ENCODE assay signal across 21 cellular contexts in the genomic region with DNA sequence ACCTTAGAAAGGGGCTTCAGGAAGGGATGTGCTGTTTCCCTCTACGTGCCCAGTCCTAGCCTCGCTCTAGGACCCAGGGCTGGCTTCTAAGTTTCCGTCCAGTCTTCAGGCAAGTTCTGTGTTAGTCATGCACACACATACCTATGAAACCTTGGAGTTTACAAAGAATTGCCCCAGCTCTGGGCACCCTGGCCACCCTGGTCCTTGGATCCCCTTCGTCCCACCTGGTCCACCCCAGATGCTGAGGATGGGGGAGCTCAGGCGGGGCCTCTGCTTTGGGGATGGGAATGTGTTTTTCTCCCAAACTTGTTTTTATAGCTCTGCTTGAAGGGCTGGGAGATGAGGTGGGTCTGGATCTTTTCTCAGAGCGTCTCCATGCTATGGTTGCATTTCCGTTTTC. TPM values are rescaled to one million over a fixed set of nuclear protein-coding genes. Genes with fewer than 3 reads are reported as not detected.
DNase-seq lines count a peak whose midpoint lies in the region; ATAC-seq and TF ChIP-seq lines count a peak whose summit lies in the region.
"Had no signal": no experiment of that assay in that cellular context is flagged by ENCODE, and none has a peak within 500 bp of the region (broad histone marks: within the 10 kb centered on the region; RNA-seq: fewer than 3 reads in every experiment).

No MANE protein-coding gene starts in this region.

- no peak for TF ChIP-seq POLR2A in thyroid gland (IDR thresholded peaks at IDR 0.05)

- POLR2A ChIA-PET in WTC11 (lab: Charles Lee) = interaction anchor here (0.5 to 2.0 kb wide), 2 partner anchors 15 to 18 kb away, joined by 5 to 10 read pairs; a partner anchor contains a TSS
- POLR2A ChIA-PET in naive thymus-derived CD8-positive, alpha-beta T cell (lab: Charles Lee) = interaction anchor here (0.8 to 2.2 kb wide), 2 partner anchors 19 to 30 kb away, joined by 5 to 7 read pairs; a partner anchor contains a TSS

- H3K36me3 Mint-ChIP-seq in CD14-positive monocyte (peaks cover 61 to 73% of the 10 kb centered on the region in 2 donors), WTC11 (no peaks in the 10 kb centered on the region)
- peaks cover 0 to 11% (median 0%) of the 10 kb centered on the region in 3 donors for H3K36me3 Mint-ChIP-seq in naive thymus-derived CD8-positive, alpha-beta T cell

- no peak overlapping the region for H2BK120ac ChIP-seq in mesendoderm (ENCODE audit: low read depth, low read length)

- H3K9me3 Mint-ChIP-seq in CD14-positive monocyte = peaks cover 0 to 3% (median 0%) of the 10 kb centered on the region in 7 donors
- no peaks in the 10 kb centered on the region for H3K9me3 Mint-ChIP-seq in WTC11
- no peaks in the 10 kb centered on the region for H3K9me3 Mint-ChIP-seq in naive thymus-derived CD8-positive, alpha-beta T cell
- H3K9me3 Mint-ChIP-seq: activated naive CD8-positive, alpha-beta T cell treated with anti-CD3 and anti-CD28 coated beads, Interleukin-2, amount 10 ng/mL, durations not matched to agents 7 days and 5 days; nephron progenitor cell; stimulated activated effector memory CD8-positive, alpha-beta T cell treated with anti-CD3 and anti-CD28 coated beads, Interleukin-12 subunit alpha, Interleukin-12 subunit beta, amount 100 ng/mL, for 72 hours; T-helper 2 cell treated with Interferon-gamma antibody and Interleukin-4, amounts not matched to agents 5 μg/mL and 100 μg/mL, for 36 hours had no signal

- TF ChIP-seq CTCF in CD14-positive monocyte (IDR thresholded peaks at IDR 0.05) = no peak
- TF ChIP-seq CTCF in WTC11 (IDR thresholded peaks at IDR 0.05) = no peak
- no peak for TF ChIP-seq CTCF in thyroid gland (IDR thresholded peaks at IDR 0.05)

- WGBS in mesendoderm (ENCODE audit: extremely low coverage, insufficient coverage, low lambda C conversion rate) = no CpG with 5 or more reads among the region's 7 CpGs
- WGBS in thyroid gland, 2 donors = 97% methylated on average over 7 of the region's 7 CpGs

- intact Hi-C loops in CD14-positive monocyte (cut with micrococcal nuclease) (no loop called here), thyroid gland (cut with DNase I) (no loop called here), posterior vena cava (cut with DNase I) (no loop called here)

- no peak overlapping the region for H4K5ac ChIP-seq in mesendoderm (ENCODE audit: low read length)

- H3K27ac ChIP-seq in mesendoderm (ENCODE audit: low read depth, low read length) (no peak overlapping the region), stomach smooth muscle (ENCODE audit: low read length) (peak overlapping the region; percentile 100), thyroid gland (no peak overlapping the region)

- H2BK15ac ChIP-seq in mesendoderm (replicated peaks; ENCODE audit: low read depth) = no peak overlapping the region

- no peak overlapping the region for H3K9ac ChIP-seq in mesendoderm (ENCODE audit: low read length)
- H3K9ac ChIP-seq in stomach smooth muscle (ENCODE audit: low read length in 2 of 2) = no peak overlapping the region

- peaks cover 2% of the 10 kb centered on the region for H3K79me1 ChIP-seq in mesendoderm (ENCODE audit: low read length)

- H3K27me3 ChIP-seq in mesendoderm (ENCODE audit: insufficient read depth, low read length, poor library complexity) (no peaks in the 10 kb centered on the region), stomach smooth muscle (ENCODE audit: control insufficient read depth in 1 of 2, insufficient read depth in 2 of 2, low read length in 2 of 2) (no peaks in the 10 kb centered on the region), thyroid gland (no peaks in the 10 kb centered on the region)
- H3K27me3 ChIP-seq: testis had no signal

- H3K4me2 ChIP-seq in mesendoderm (ENCODE audit: low read length) = no peak overlapping the region

- no peak overlapping the region for H3K23ac ChIP-seq in mesendoderm (ENCODE audit: low read length)

- H3K4me3 ChIP-seq in mesendoderm (ENCODE audit: low read length) (no peak overlapping the region), stomach smooth muscle (ENCODE audit: low read length in 2 of 2) (peak overlapping the region in 1 of 2 donors; percentile 96), thyroid gland (replicated peaks in 1 of 3) (no peak overlapping the region)
- H3K4me3 ChIP-seq: testis had no signal

- H3K4me1 ChIP-seq in mesendoderm (ENCODE audit: control insufficient read depth, low read depth, low read length) (peaks cover 14% of the 10 kb centered on the region), stomach smooth muscle (ENCODE audit: control insufficient read depth, insufficient read depth, low read length) (peaks cover 38% of the 10 kb centered on the region), thyroid gland (peaks cover 17 to 36% of the 10 kb centered on the region in 2 donors)

- no peaks in the 10 kb centered on the region for H3K9me3 ChIP-seq in stomach smooth muscle (ENCODE audit: control insufficient read depth in 2 of 2, low read length in 2 of 2)
- no peaks in the 10 kb centered on the region for H3K9me3 ChIP-seq in thyroid gland
- H3K9me3 ChIP-seq: testis had no signal

- H3K27ac Mint-ChIP-seq in CD14-positive monocyte (peak overlapping the region in 1 of 7 donors; percentile 33), WTC11 (peak overlapping the region; percentile 86; the same call in 1 of the 2 replicates)
- H3K27ac Mint-ChIP-seq in naive thymus-derived CD8-positive, alpha-beta T cell = peak overlapping the region in 5 of 10 donors; percentile 12 to 88 (median 35)
- H3K27ac Mint-ChIP-seq: T-helper 2 cell treated with Interferon-gamma antibody and Interleukin-4, amounts not matched to agents 5 μg/mL and 100 μg/mL, for 36 hours had no signal

- ATAC-seq in WTC11 = no peak
- ATAC-seq in naive thymus-derived CD8-positive, alpha-beta T cell = no peak
- ATAC-seq: stimulated activated effector memory CD8-positive, alpha-beta T cell treated with anti-CD3 and anti-CD28 coated beads, Interleukin-12 subunit alpha, Interleukin-12 subunit beta, amount 100 ng/mL, for 72 hours had no signal

- no peak overlapping the region for H3K4me3 Mint-ChIP-seq in CD14-positive monocyte
- no peak overlapping the region for H3K4me3 Mint-ChIP-seq in WTC11
- no peak overlapping the region for H3K4me3 Mint-ChIP-seq in naive thymus-derived CD8-positive, alpha-beta T cell
- H3K4me3 Mint-ChIP-seq: activated naive CD8-positive, alpha-beta T cell treated with anti-CD3 and anti-CD28 coated beads, Interleukin-2, amount 10 ng/mL, durations not matched to agents 7 days and 5 days; nephron progenitor cell; stimulated activated effector memory CD8-positive, alpha-beta T cell treated with anti-CD3 and anti-CD28 coated beads, Interleukin-12 subunit alpha, Interleukin-12 subunit beta, amount 100 ng/mL, for 72 hours; T-helper 2 cell treated with Interferon-gamma antibody and Interleukin-4, amounts not matched to agents 5 μg/mL and 100 μg/mL, for 36 hours had no signal

- peak overlapping the region; percentile 5 for H3K56ac ChIP-seq in mesendoderm (ENCODE audit: low read length)

- H3K27me3 Mint-ChIP-seq in CD14-positive monocyte (ENCODE audit: low read depth in 3 of 3) = peaks cover 3 to 7% (median 6%) of the 10 kb centered on the region in 3 donors
- H3K27me3 Mint-ChIP-seq in WTC11 (ENCODE audit: low read depth) = no peaks in the 10 kb centered on the region; the same call in 1 of the 2 replicates
- no peaks in the 10 kb centered on the region for H3K27me3 Mint-ChIP-seq in naive thymus-derived CD8-positive, alpha-beta T cell
- H3K27me3 Mint-ChIP-seq: activated naive CD8-positive, alpha-beta T cell treated with anti-CD3 and anti-CD28 coated beads, Interleukin-2, amount 10 ng/mL, durations not matched to agents 7 days and 5 days had no signal

- H3K79me2 ChIP-seq in mesendoderm (ENCODE audit: control insufficient read depth, insufficient read depth, low read length) = peaks cover 29% of the 10 kb centered on the region

- no peak overlapping the region for H4K8ac ChIP-seq in mesendoderm (ENCODE audit: low read depth, low read length)

- H2AK5ac ChIP-seq in mesendoderm (ENCODE audit: low read length) = no peak overlapping the region

- CTCF ChIA-PET in WTC11 (lab: Charles Lee) = interaction anchor here (0.7 to 5.9 kb wide), 10 partner anchors 12 to 454 kb away, joined by 3 to 48 read pairs (median 4); a partner anchor contains a TSS

- no peak overlapping the region for H2BK5ac ChIP-seq in mesendoderm (ENCODE audit: low read length)

- H3K4me1 Mint-ChIP-seq in CD14-positive monocyte (peaks cover 37% of the 10 kb centered on the region), WTC11 (peaks cover 36% of the 10 kb centered on the region)
- peaks cover 0 to 12% (median 8%) of the 10 kb centered on the region in 4 donors for H3K4me1 Mint-ChIP-seq in naive thymus-derived CD8-positive, alpha-beta T cell
- H3K4me1 Mint-ChIP-seq: stimulated activated effector memory CD8-positive, alpha-beta T cell treated with anti-CD3 and anti-CD28 coated beads, Interleukin-12 subunit alpha, Interleukin-12 subunit beta, amount 100 ng/mL, for 72 hours had no signal

- DNase-seq in CD14-positive monocyte (ENCODE audit: low spot score) = peak; percentile 20
- DNase-seq in WTC11 (ENCODE audit: low spot score) = no peak
- no peak for DNase-seq in mesendoderm
- no peak for DNase-seq in thyroid gland
- DNase-seq in naive thymus-derived CD8-positive, alpha-beta T cell = no peak
- no peak for DNase-seq in posterior vena cava (ENCODE audit: low spot score)
- no peak for DNase-seq in HCEC 1CT
- DNase-seq: ACHN; activated CD4-positive, alpha-beta T cell treated with anti-CD3 and anti-CD28 coated beads, Interleukin-2, amount 50 U/mL, for 48 hours; activated CD8-positive, alpha-beta memory T cell treated with anti-CD3 and anti-CD28 coated beads, Interleukin-2, amount 50 U/mL, for 48 hours; activated effector memory CD4-positive, alpha-beta T cell treated with Interleukin-2 at 50 U/mL for 16 hours; activated naive CD8-positive, alpha-beta T cell treated with anti-CD3 and anti-CD28 coated beads, Interleukin-2, amount 10 ng/mL, durations not matched to agents 7 days and 5 days; NCI-H1417 treated with DMSO at 0.1 percent for 48 hours; NCI-H2107; nephron progenitor cell; NK-92 treated with Interleukin-12 subunit alpha and Interleukin-12 subunit beta, amount 100 ng/mL, for 24 hours; stimulated activated CD4-positive, alpha-beta T cell treated with anti-CD3 and anti-CD28 coated beads, Interleukin-2, amount 100 ng/mL, for 24 hours; testis had no signal

- no peak overlapping the region for H3K18ac ChIP-seq in mesendoderm (ENCODE audit: low read length)

- H3K36me3 ChIP-seq in mesendoderm (ENCODE audit: control insufficient read depth, insufficient read depth, low read length) (peaks cover 2% of the 10 kb centered on the region), stomach smooth muscle (ENCODE audit: control insufficient read depth in 2 of 2, insufficient read depth in 2 of 2, low read length in 2 of 2) (peaks cover 36 to 41% of the 10 kb centered on the region in 2 donors), thyroid gland (peaks cover 10 to 20% of the 10 kb centered on the region in 2 donors)

- no peak overlapping the region for H3K4ac ChIP-seq in mesendoderm (ENCODE audit: low read depth, low read length)

RNA-seq across cellular contexts. Expression of a gene that starts 2.2 kb away (rescaled TPM):
- 1 to 10 TPM; 3.6 to 4.0 TPM for polyA plus RNA-seq in CD14-positive monocyte
- total RNA-seq in WTC11 (2021) (51.1 to 71.5 TPM (median 53.9 TPM) in 3 replicates), thyroid gland (100 to 1,000 TPM; 155 to 407 (median 229) TPM), posterior vena cava (1,000 to 10,000 TPM; 5,409 to 9,264 TPM)
- 928 TPM for polyA plus RNA-seq in mesendoderm (2013, experiment 1 of 2)
- polyA plus RNA-seq in mesendoderm (2013, experiment 2 of 2) = 989 TPM
- total RNA-seq in naive thymus-derived CD8-positive, alpha-beta T cell = 10 to 100 TPM; 12.1 to 14.4 TPM
- under 1 TPM; 0.13 to 0.51 (median 0.21) TPM for polyA plus RNA-seq in naive thymus-derived CD8-positive, alpha-beta T cell

RNA-seq across cellular contexts. Expression of a gene that starts 18.5 kb away (rescaled TPM):
- 10 to 100 TPM; 21.8 to 41.8 TPM for polyA plus RNA-seq in CD14-positive monocyte
- total RNA-seq in WTC11 (2021) = 20.7 to 27.6 TPM (median 20.9 TPM) in 3 replicates
- polyA plus RNA-seq in mesendoderm (2013, experiment 1 of 2) = 9.6 TPM
- polyA plus RNA-seq in mesendoderm (2013, experiment 2 of 2) = 8.7 TPM
- 10 to 100 TPM; 31.8 to 54.5 (median 42.3) TPM for total RNA-seq in thyroid gland
- 10 to 100 TPM; 48.0 to 63.0 TPM for total RNA-seq in naive thymus-derived CD8-positive, alpha-beta T cell
- 1 to 10 TPM; 2.3 to 3.1 (median 2.3) TPM for polyA plus RNA-seq in naive thymus-derived CD8-positive, alpha-beta T cell
- total RNA-seq in posterior vena cava = 10 to 100 TPM; 39.2 to 49.5 TPM

RNA-seq across cellular contexts. Expression of a gene that starts 34.9 kb away (rescaled TPM):
- 1 to 10 TPM; 6.1 to 9.5 TPM for polyA plus RNA-seq in CD14-positive monocyte
- total RNA-seq in WTC11 (2021) = 39.4 to 48.9 TPM (median 41.9 TPM) in 3 replicates
- polyA plus RNA-seq in mesendoderm (2013, experiment 1 of 2) = 15.6 TPM
- 15.8 TPM for polyA plus RNA-seq in mesendoderm (2013, experiment 2 of 2)
- total RNA-seq in thyroid gland = 10 to 100 TPM; 36.1 to 61.1 (median 47.5) TPM
- total RNA-seq in naive thymus-derived CD8-positive, alpha-beta T cell = 100 to 1,000 TPM; 277 to 296 TPM
- polyA plus RNA-seq in naive thymus-derived CD8-positive, alpha-beta T cell = 10 to 100 TPM; 32.6 to 60.6 (median 47.8) TPM
- 10 to 100 TPM; 41.9 to 48.6 TPM for total RNA-seq in posterior vena cava

RNA-seq across cellular contexts. Expression of a gene that starts 35.5 kb away (rescaled TPM):
- 1 to 10 TPM; 6.4 to 7.8 TPM for polyA plus RNA-seq in CD14-positive monocyte
- total RNA-seq in WTC11 (2021) (35.4 to 45.0 TPM (median 37.8 TPM) in 3 replicates), thyroid gland (10 to 100 TPM; 17.4 to 22.8 (median 20.0) TPM), posterior vena cava (10 to 100 TPM; 24.8 to 25.7 TPM)
- 16.9 TPM for polyA plus RNA-seq in mesendoderm (2013, experiment 1 of 2)
- 16.0 TPM for polyA plus RNA-seq in mesendoderm (2013, experiment 2 of 2)
- total RNA-seq in naive thymus-derived CD8-positive, alpha-beta T cell = 10 to 100 TPM; 28.8 to 30.3 TPM
- 10 to 100 TPM in 1 of 3 donors, 1 to 10 TPM in 2; 7.5 to 11.6 (median 9.3) TPM for polyA plus RNA-seq in naive thymus-derived CD8-positive, alpha-beta T cell

RNA-seq across cellular contexts. Expression of a gene that starts 52.9 kb away (rescaled TPM):
- polyA plus RNA-seq in CD14-positive monocyte = 10 to 100 TPM; 23.7 to 25.1 TPM
- total RNA-seq in WTC11 (2021) (132 to 138 TPM (median 133 TPM) in 3 replicates), thyroid gland (100 to 1,000 TPM; 107 to 128 (median 118) TPM), posterior vena cava (10 to 100 TPM; 56.4 to 61.2 TPM)
- polyA plus RNA-seq in mesendoderm (2013, experiment 1 of 2) = 76.1 TPM
- 73.8 TPM for polyA plus RNA-seq in mesendoderm (2013, experiment 2 of 2)
- 10 to 100 TPM; 59.2 to 60.5 TPM for total RNA-seq in naive thymus-derived CD8-positive, alpha-beta T cell
- polyA plus RNA-seq in naive thymus-derived CD8-positive, alpha-beta T cell = 10 to 100 TPM; 14.4 to 19.5 (median 18.3) TPM

Comparison
In these comparisons a context has a peak if more than half of its experiments do, and no peak if none do; other contexts are left out.
1. RNA of a gene that starts 2.2 kb away (total RNA-seq): 5,409 to 9,264 TPM in posterior vena cava; 155 to 407 TPM in thyroid gland, 51.1 to 71.5 TPM in WTC11 and 12.1 to 14.4 TPM in naive thymus-derived CD8-positive, alpha-beta T cell; every median in the first group is over 10 times any median in the second.